ENCODE assay signal across 13 cellular contexts in the genomic region with DNA sequence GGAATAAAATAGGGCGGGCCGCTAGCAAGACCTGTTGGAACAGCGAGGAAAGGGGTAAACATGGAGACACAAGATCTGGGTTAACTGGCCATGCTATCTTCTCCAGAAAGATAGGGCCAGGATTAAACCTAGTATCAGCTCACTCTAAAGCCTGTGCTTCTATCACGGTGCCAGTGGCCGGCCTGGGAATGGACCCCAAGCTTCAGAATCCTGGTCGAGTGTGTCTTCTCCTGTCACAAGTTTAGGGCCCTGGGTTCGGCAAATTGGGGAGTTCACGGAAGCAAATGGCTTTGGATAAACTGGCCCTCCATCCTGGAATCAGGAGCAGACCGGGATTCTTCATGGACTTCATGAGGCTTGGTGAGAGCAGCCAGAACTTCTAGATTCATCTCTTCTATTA.
DNase-seq lines count a peak whose midpoint lies in the region; ATAC-seq lines count a peak whose summit lies in the region.
"Had no signal": no experiment of that assay in that cellular context is flagged by ENCODE, and none has a peak within 500 bp of the region (broad histone marks: within the 10 kb centered on the region; RNA-seq: fewer than 3 reads in every experiment).

No MANE protein-coding gene starts in this region.

- H3K4me3 Mint-ChIP-seq in activated naive CD4-positive, alpha-beta T cell treated with anti-CD3 and anti-CD28 coated beads for 36 hours, result no peak overlapping the region
- H3K4me3 Mint-ChIP-seq in T-cell (peak overlapping the region in 2 of 3 donors; percentile 27 to 34), immature natural killer cell (peak overlapping the region; percentile 57 to 74 (median 67))
- peak overlapping the region in 1 of 2 donors; percentile 40 for H3K4me3 Mint-ChIP-seq in stimulated activated naive CD8-positive, alpha-beta T cell treated with anti-CD3 and anti-CD28 coated beads, Interleukin-15, amount 100 ng/mL, for 72 hours

- intact Hi-C loops in activated naive CD4-positive, alpha-beta T cell treated with anti-CD3 and anti-CD28 coated beads for 36 hours (cut with micrococcal nuclease), result no loop called here

- no peaks in the 10 kb centered on the region for H3K9me3 Mint-ChIP-seq in activated naive CD4-positive, alpha-beta T cell treated with anti-CD3 and anti-CD28 coated beads for 36 hours
- H3K9me3 Mint-ChIP-seq in T-cell (no peaks in the 10 kb centered on the region), immature natural killer cell (no peaks in the 10 kb centered on the region)
- no peaks in the 10 kb centered on the region for H3K9me3 Mint-ChIP-seq in stimulated activated naive CD8-positive, alpha-beta T cell treated with anti-CD3 and anti-CD28 coated beads, Interleukin-15, amount 100 ng/mL, for 72 hours

- H3K27me3 Mint-ChIP-seq in activated naive CD4-positive, alpha-beta T cell treated with anti-CD3 and anti-CD28 coated beads for 36 hours (ENCODE audit: low read depth), result no peaks in the 10 kb centered on the region
- H3K27me3 Mint-ChIP-seq in T-cell (no peaks in the 10 kb centered on the region), immature natural killer cell (ENCODE audit: low read depth in 3 of 3) (peaks cover 5 to 34% (median 5%) of the 10 kb centered on the region in 3 donors)
- no peaks in the 10 kb centered on the region for H3K27me3 Mint-ChIP-seq in stimulated activated naive CD8-positive, alpha-beta T cell treated with anti-CD3 and anti-CD28 coated beads, Interleukin-15, amount 100 ng/mL, for 72 hours

- peaks cover 44% of the 10 kb centered on the region for H3K36me3 Mint-ChIP-seq in activated naive CD4-positive, alpha-beta T cell treated with anti-CD3 and anti-CD28 coated beads for 36 hours (ENCODE audit: low read depth)
- peaks cover 52% of the 10 kb centered on the region for H3K36me3 Mint-ChIP-seq in T-cell
- H3K36me3 Mint-ChIP-seq in immature natural killer cell, result peaks cover 15 to 74% (median 17%) of the 10 kb centered on the region in 3 donors

- DNase-seq in activated naive CD4-positive, alpha-beta T cell treated with anti-CD3 and anti-CD28 coated beads for 36 hours, result no peak
- DNase-seq in activated naive CD4-positive, alpha-beta T cell (lab: John Stamatoyannopoulos, UW), result no peak
- DNase-seq in T-cell (no peak), immature natural killer cell (no peak), mesenteric fat pad (ENCODE audit: low spot score) (no peak)
- DNase-seq in stimulated activated naive CD8-positive, alpha-beta T cell treated with anti-CD3 and anti-CD28 coated beads, Interleukin-15, amount 100 ng/mL, for 72 hours, result no peak
- DNase-seq: ACHN; Caco-2; effector CD4-positive, alpha-beta T cell; NCI-H82; stimulated activated naive CD4-positive, alpha-beta T cell treated with Interleukin-2 at 50 U/mL for 16 hours had no signal

- peaks cover 86% of the 10 kb centered on the region for H3K4me1 Mint-ChIP-seq in activated naive CD4-positive, alpha-beta T cell treated with anti-CD3 and anti-CD28 coated beads for 36 hours (ENCODE audit: low read depth)
- H3K4me1 Mint-ChIP-seq in T-cell, result peaks cover 82 to 90% (median 89%) of the 10 kb centered on the region in 3 donors
- peaks cover 85 to 99% of the 10 kb centered on the region in 2 donors for H3K4me1 Mint-ChIP-seq in immature natural killer cell
- peaks cover 100% of the 10 kb centered on the region for H3K4me1 Mint-ChIP-seq in stimulated activated naive CD8-positive, alpha-beta T cell treated with anti-CD3 and anti-CD28 coated beads, Interleukin-15, amount 100 ng/mL, for 72 hours

- CTCF ChIA-PET in activated naive CD4-positive, alpha-beta T cell treated with anti-CD3 and anti-CD28 coated beads for 36 hours (lab: Charles Lee), result interaction anchor here (0.8 to 0.9 kb wide), 2 partner anchors 12 to 14 kb away, joined by 3 to 4 read pairs; no protein-coding TSS in a partner anchor
- CTCF ChIA-PET in T-cell (lab: Charles Lee), result no interaction called here

- ATAC-seq in T-cell (replicated peaks in 1 of 4) (no peak), HG03097 (IDR thresholded peaks at IDR 0.05; ENCODE audit: low FRiP score, unreplicated experiment) (no peak), GM21367 (IDR thresholded peaks at IDR 0.05; ENCODE audit: unreplicated experiment) (no peak)
- no peak for ATAC-seq in stimulated activated naive CD8-positive, alpha-beta T cell treated with anti-CD3 and anti-CD28 coated beads, Interleukin-15, amount 100 ng/mL, for 72 hours

- peak overlapping the region; percentile 79 for H3K27ac Mint-ChIP-seq in activated naive CD4-positive, alpha-beta T cell treated with anti-CD3 and anti-CD28 coated beads for 36 hours
- H3K27ac Mint-ChIP-seq in T-cell, result peak overlapping the region; percentile 83 to 89
- peak overlapping the region; percentile 86 to 100 (median 94) for H3K27ac Mint-ChIP-seq in immature natural killer cell
- H3K27ac Mint-ChIP-seq in stimulated activated naive CD8-positive, alpha-beta T cell treated with anti-CD3 and anti-CD28 coated beads, Interleukin-15, amount 100 ng/mL, for 72 hours, result peak overlapping the region; percentile 27 to 55

- POLR2A ChIA-PET in T-cell (lab: Charles Lee), result interaction anchor here in 1 of 2 donors (0.6 kb wide), 1 partner anchor 33 kb away, joined by 3 read pairs; no protein-coding TSS in a partner anchor

Comparison
In these comparisons a context has a peak if more than half of its experiments do, and no peak if none do; other contexts are left out.
1. H3K27ac Mint-ChIP-seq: peak in every context shown above with its lines; median percentile 94 in immature natural killer cell; 86 in T-cell; 79 in activated naive CD4-positive, alpha-beta T cell treated with anti-CD3 and anti-CD28 coated beads for 36 hours; 41 in stimulated activated naive CD8-positive, alpha-beta T cell treated with anti-CD3 and anti-CD28 coated beads, Interleukin-15, amount 100 ng/mL, for 72 hours.